In the genomic region with DNA sequence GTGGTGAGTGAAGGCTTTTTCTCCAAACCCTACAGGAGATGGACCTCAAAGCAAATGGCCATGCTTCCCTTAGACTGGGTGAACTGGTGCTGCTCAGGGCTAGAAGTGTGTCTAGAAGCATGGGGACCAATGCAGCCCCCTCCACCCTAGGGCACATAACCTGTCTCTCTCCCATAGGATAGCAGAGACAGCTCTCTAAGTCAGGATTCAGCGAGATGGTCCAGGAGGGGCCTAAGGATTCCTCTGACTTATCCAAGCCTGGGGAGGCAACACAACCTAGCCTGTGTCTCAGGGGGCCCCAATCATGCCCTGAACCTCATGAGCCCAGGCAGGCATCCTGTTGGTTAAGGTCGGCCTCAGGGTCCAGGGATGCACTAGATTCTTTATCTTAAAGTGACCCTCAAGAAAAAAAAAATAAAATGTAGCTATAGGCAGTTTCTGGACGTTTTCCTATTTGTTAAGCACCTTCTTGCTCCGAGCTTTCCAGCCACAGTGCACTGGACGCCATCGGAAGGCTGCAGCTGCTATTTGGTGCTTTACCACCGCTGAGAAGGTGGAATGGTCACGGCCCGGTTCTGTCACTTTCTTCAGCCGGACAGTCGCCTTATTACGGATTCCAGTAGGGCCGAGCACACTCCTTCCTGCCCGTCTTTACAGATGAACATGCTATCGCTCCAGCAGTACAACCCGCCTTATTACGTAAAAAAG, we compare ENCODE assay signal across 11 cellular contexts. TPM values are rescaled to one million over a fixed set of nuclear protein-coding genes. Genes with fewer than 3 reads are reported as not detected.
DNase-seq lines count a peak whose midpoint lies in the region; ATAC-seq and TF ChIP-seq lines count a peak whose summit lies in the region.
"Had no signal": no experiment of that assay in that cellular context is flagged by ENCODE, and none has a peak within 500 bp of the region (broad histone marks: within the 10 kb centered on the region; RNA-seq: fewer than 3 reads in every experiment).

No MANE protein-coding gene starts in this region.

- peak; percentile 6 for DNase-seq in activated T-cell treated with anti-CD3 and anti-CD28 coated beads, Interleukin-2, amount 50 U/mL, for 1 hour
- DNase-seq in activated T-cell treated with anti-CD3 and anti-CD28 coated beads, Interleukin-2, amount 50 U/mL, for 72 hours = no peak
- DNase-seq in dorsolateral prefrontal cortex (no peak), thoracic aorta (ENCODE audit: low spot score) (no peak), germinal center (ENCODE audit: low spot score) (no peak), OCI-M1 (lab: John Stamatoyannopoulos, UW) (no peak)
- DNase-seq: activated CD4-positive, alpha-beta T cell treated with anti-CD3 and anti-CD28 coated beads for 4 hours; NCI-H1105; stimulated activated CD4-positive, alpha-beta T cell treated with anti-CD3 and anti-CD28 coated beads, Interleukin-1b, Interleukin-23, amount 100 ng/mL, for 48 hours had no signal

- peaks cover 3 to 70% (median 48%) of the 10 kb centered on the region in 45 donors for H3K27me3 ChIP-seq in dorsolateral prefrontal cortex
- no peaks in the 10 kb centered on the region for H3K27me3 ChIP-seq in thoracic aorta (replicated peaks; ENCODE audit: insufficient read depth)

- no peak overlapping the region for H3K27ac Mint-ChIP-seq in activated T-cell treated with anti-CD3 and anti-CD28 coated beads, Interleukin-2, amount 50 U/mL, for 72 hours

- H3K36me3 Mint-ChIP-seq in activated T-cell treated with anti-CD3 and anti-CD28 coated beads, Interleukin-2, amount 50 U/mL, for 72 hours (ENCODE audit: insufficient read depth in 2 of 2) = peaks cover 0 to under 1% of the 10 kb centered on the region in 2 donors

- intact Hi-C loops in dorsolateral prefrontal cortex (cut with DNase I) = no loop called here

- H3K9me3 Mint-ChIP-seq in activated T-cell treated with anti-CD3 and anti-CD28 coated beads, Interleukin-2, amount 50 U/mL, for 72 hours = no peaks in the 10 kb centered on the region

- H3K27ac ChIP-seq in dorsolateral prefrontal cortex = peak overlapping the region in 1 of 59 donors; percentile 39
- peak overlapping the region; percentile 78 for H3K27ac ChIP-seq in mesodermal cell (ENCODE audit: low read depth, low read length, severe bottlenecking)
- H3K27ac ChIP-seq in thoracic aorta = peak overlapping the region in 1 of 2 donors; percentile 46

- H3K4me3 Mint-ChIP-seq in activated T-cell treated with anti-CD3 and anti-CD28 coated beads, Interleukin-2, amount 50 U/mL, for 72 hours = no peak overlapping the region

- H3K4me3 ChIP-seq in dorsolateral prefrontal cortex = peak overlapping the region in 58 of 59 donors; percentile 29 to 79 (median 55)
- peak overlapping the region; percentile 97 for H3K4me3 ChIP-seq in mesodermal cell (ENCODE audit: extremely low read depth, insufficient read depth, low read length, poor library complexity, severe bottlenecking)
- peak overlapping the region; percentile 97 for H3K4me3 ChIP-seq in thoracic aorta

- 16 to 21% methylated on average over 16 of the region's 17 CpGs for WGBS in mesodermal cell (ENCODE audit: insufficient coverage in 2 of 2), 2 experiments

- peaks cover 27% of the 10 kb centered on the region for H3K4me1 Mint-ChIP-seq in activated T-cell treated with anti-CD3 and anti-CD28 coated beads, Interleukin-2, amount 50 U/mL, for 72 hours (ENCODE audit: low read depth)

- TF ChIP-seq CTCF in dorsolateral prefrontal cortex (IDR thresholded peaks at IDR 0.05 in 54 of 56, conservative IDR thresholded peaks at IDR 0.05 in 2 of 56; ENCODE audit: low read depth in 1 of 56, partially characterized antibody in 56 of 56) = no peak
- no peak for TF ChIP-seq CTCF in thoracic aorta (IDR thresholded peaks at IDR 0.05)

- H3K36me3 ChIP-seq in mesodermal cell (ENCODE audit: control insufficient read depth, insufficient read depth, low read length) (no peaks in the 10 kb centered on the region), thoracic aorta (no peaks in the 10 kb centered on the region)

- no peak for ATAC-seq in activated T-cell treated with anti-CD3 and anti-CD28 coated beads, Interleukin-2, amount 50 U/mL, for 72 hours (replicated peaks in 1 of 2)
- ATAC-seq in thoracic aorta (ENCODE audit: insufficient number of reproducible peaks, low FRiP score, low read depth) (no peak), HG03442 (IDR thresholded peaks at IDR 0.05; ENCODE audit: unreplicated experiment) (no peak)

- peaks cover 25% of the 10 kb centered on the region for H3K4me1 ChIP-seq in mesodermal cell (ENCODE audit: control insufficient read depth, insufficient read depth, low read length, poor library complexity, severe bottlenecking)
- H3K4me1 ChIP-seq in thoracic aorta (ENCODE audit: control insufficient read depth in 1 of 2, low read depth in 2 of 2) = peaks cover 32 to 47% of the 10 kb centered on the region in 2 donors

- peaks cover 68% of the 10 kb centered on the region for H3K27me3 Mint-ChIP-seq in activated T-cell treated with anti-CD3 and anti-CD28 coated beads, Interleukin-2, amount 50 U/mL, for 72 hours (ENCODE audit: low read depth)

- H3K9me3 ChIP-seq in mesodermal cell (ENCODE audit: control insufficient read depth, low read length) (no peaks in the 10 kb centered on the region), thoracic aorta (no peaks in the 10 kb centered on the region)

RNA-seq across cellular contexts. Expression of a gene that starts 5.0 kb away (rescaled TPM):
- total RNA-seq in activated T-cell treated with anti-CD3 and anti-CD28 coated beads, Interleukin-2, amount 50 U/mL, for 72 hours = 1 to 10 TPM; 1.5 to 1.8 TPM
- total RNA-seq in dorsolateral prefrontal cortex = 10 to 100 TPM; 12.7 to 68.0 (median 31.1) TPM
- 278 TPM for polyA plus RNA-seq in mesodermal cell (2013, experiment 1 of 2)
- polyA plus RNA-seq in mesodermal cell (2013, experiment 2 of 2) = 285 TPM
- total RNA-seq in thoracic aorta = 100 to 1,000 TPM; 109 to 142 TPM

RNA-seq across cellular contexts. Expression of a gene that starts 39.2 kb away (rescaled TPM):
- total RNA-seq in activated T-cell treated with anti-CD3 and anti-CD28 coated beads, Interleukin-2, amount 50 U/mL, for 72 hours = 10 to 100 TPM; 30.5 to 33.2 TPM
- total RNA-seq in dorsolateral prefrontal cortex (10 to 100 TPM; 33.4 to 74.6 (median 51.9) TPM), thoracic aorta (10 to 100 TPM; 23.6 to 43.5 TPM)
- 12.1 TPM for polyA plus RNA-seq in mesodermal cell (2013, experiment 1 of 2)
- polyA plus RNA-seq in mesodermal cell (2013, experiment 2 of 2) = 13.3 TPM

Comparison
In these comparisons a context has a peak if more than half of its experiments do, and no peak if none do; other contexts are left out.
1. RNA of a gene that starts 5.0 kb away (total RNA-seq): 109 to 142 TPM in thoracic aorta and 12.7 to 68.0 TPM in dorsolateral prefrontal cortex; 1.5 to 1.8 TPM in activated T-cell treated with anti-CD3 and anti-CD28 coated beads, Interleukin-2, amount 50 U/mL, for 72 hours; every median in the first group is over 4 times any median in the second.
2. Peak in every context shown above with its lines, with median percentiles within 50 percentile points of each other: H3K4me3 ChIP-seq.